1 cellular context compared by ENCODE assay signal in genomic region chr4:164815711-164816110, GRCh38.
TF ChIP-seq lines count a peak whose summit lies in the region.

No MANE protein-coding gene starts in this region.

TF ChIP-seq in H1, 55 proteins besides CTCF, POLR2A, EP300 and RAD21 (continued from another document):
- TF ChIP-seq KDM1A (IDR thresholded peaks at IDR 0.05; ENCODE audit: borderline replicate concordance, low read length) (no peak), TCF12 (IDR thresholded peaks at IDR 0.05; ENCODE audit: low read depth, low read length) (no peak), MAFK (IDR thresholded peaks at IDR 0.05; ENCODE audit: low read depth, low read length) (no peak), CBX8 (IDR thresholded peaks at IDR 0.05; ENCODE audit: borderline replicate concordance, low read depth, low read length) (no peak), HDAC6 (IDR thresholded peaks at IDR 0.05; ENCODE audit: low read depth, low read length) (no peak), SP4 (IDR thresholded peaks at IDR 0.05; ENCODE audit: low read length) (no peak), POU5F1 (IDR thresholded peaks at IDR 0.05; ENCODE audit: low read depth, low read length) (no peak)
